ENCODE assay signal across 29 cellular contexts in genomic region chr4:174699654-174700053, GRCh38.
"Had no signal": no experiment of that assay in that cellular context is flagged by ENCODE, and none has a peak within 500 bp of the region (broad histone marks: within the 10 kb centered on the region; RNA-seq: fewer than 3 reads in every experiment).

No MANE protein-coding gene starts in this region.

- DNase-seq: dermis blood vessel endothelial cell; effector memory CD4-positive, alpha-beta T cell; erythroblast; esophagus squamous epithelium; foreskin melanocyte; hypothalamus; immature natural killer cell; islet precursor cell; mucosa of descending colon; naive B cell; right lobe of liver; stimulated activated CD4-positive, alpha-beta T cell treated with anti-CD3 and anti-CD28 coated beads, Interleukin-12 subunit alpha, Interleukin-12 subunit beta, amount 100 ng/mL, for 4 hours; stimulated activated CD4-positive, alpha-beta T cell treated with anti-CD3 and anti-CD28 coated beads, Interleukin-1b, Interleukin-23, amount 100 ng/mL, for 48 hours; stimulated activated CD4-positive, alpha-beta T cell treated with anti-CD3 and anti-CD28 coated beads, Interleukin-4, amount 100 ng/mL, for 24 hours; stimulated activated naive CD8-positive, alpha-beta T cell treated with anti-CD3 and anti-CD28 coated beads, Interleukin-15, Interleukin-2, amounts not matched to agents 100 U/mL and 50 U/mL, for 24 hours; substantia nigra; testis; tibial artery had no signal

- H3K4me1 ChIP-seq: esophagus squamous epithelium, parathyroid adenoma, right lobe of liver, testis, tibial artery had no signal

- H3K9me3 Mint-ChIP-seq: neural crest cell, type B pancreatic cell had no signal

- H3K27me3 ChIP-seq: esophagus squamous epithelium, right lobe of liver, testis, tibial artery had no signal

- ATAC-seq: mucosa of descending colon; natural killer cell treated with Interleukin-12 subunit alpha and Interleukin-12 subunit beta and Interleukin-15 and Interleukin-18, amount 100 ng/mL, for 72 hours; right lobe of liver; stimulated activated memory B cell treated with anti-CD40 and anti-IgM and Interleukin-4, amounts not matched to agents 10 μg/mL and 1 μg/mL and 100 μg/mL, for 72 hours; stimulated activated naive CD8-positive, alpha-beta T cell treated with anti-CD3 and anti-CD28 coated beads, Interleukin-15, Interleukin-2, amounts not matched to agents 100 U/mL and 50 U/mL, for 24 hours had no signal

- H3K4me2 ChIP-seq: smooth muscle cell had no signal

- H3K36me3 ChIP-seq: esophagus squamous epithelium, neutrophil, right lobe of liver, tibial artery had no signal

- H3K27ac Mint-ChIP-seq: immature natural killer cell; memory B cell; naive B cell; natural killer cell treated with Interleukin-12 subunit alpha and Interleukin-12 subunit beta and Interleukin-15 and Interleukin-18, amount 100 ng/mL, for 72 hours; progenitor cell of endocrine pancreas; stimulated activated memory B cell treated with anti-CD40 and anti-IgM and Interleukin-4, amounts not matched to agents 10 μg/mL and 1 μg/mL and 100 μg/mL, for 72 hours; type B pancreatic cell had no signal

- H3K9me3 ChIP-seq: esophagus squamous epithelium, mucosa of descending colon, neutrophil, right lobe of liver, testis, tibial artery had no signal

- H3K4me1 Mint-ChIP-seq: immature natural killer cell; naive B cell; neural crest cell; stimulated activated memory B cell treated with anti-CD40 and anti-IgM and Interleukin-4, amounts not matched to agents 10 μg/mL and 1 μg/mL and 100 μg/mL, for 72 hours had no signal

- H3K4me3 ChIP-seq: coronary artery, esophagus squamous epithelium, lung, mucosa of descending colon, right lobe of liver, smooth muscle cell, testis, tibial artery had no signal

- H3K27ac ChIP-seq: coronary artery, esophagus squamous epithelium, neutrophil, parathyroid adenoma, right lobe of liver, testis, tibial artery had no signal

- H3K27me3 Mint-ChIP-seq: memory B cell; naive B cell; progenitor cell of endocrine pancreas; stimulated activated memory B cell treated with anti-CD40 and anti-IgM and Interleukin-4, amounts not matched to agents 10 μg/mL and 1 μg/mL and 100 μg/mL, for 72 hours; type B pancreatic cell had no signal

- H3K4me3 Mint-ChIP-seq: immature natural killer cell; memory B cell; naive B cell; natural killer cell treated with Interleukin-12 subunit alpha and Interleukin-12 subunit beta and Interleukin-15 and Interleukin-18, amount 100 ng/mL, for 72 hours; neural crest cell; stimulated activated memory B cell treated with anti-CD40 and anti-IgM and Interleukin-4, amounts not matched to agents 10 μg/mL and 1 μg/mL and 100 μg/mL, for 72 hours; type B pancreatic cell had no signal

- H3K36me3 Mint-ChIP-seq: immature natural killer cell; naive B cell; natural killer cell treated with Interleukin-12 subunit alpha and Interleukin-12 subunit beta and Interleukin-15 and Interleukin-18, amount 100 ng/mL, for 72 hours; stimulated activated memory B cell treated with anti-CD40 and anti-IgM and Interleukin-4, amounts not matched to agents 10 μg/mL and 1 μg/mL and 100 μg/mL, for 72 hours; type B pancreatic cell had no signal
